ENCODE assay signal across 3 cellular contexts in the genomic region with DNA sequence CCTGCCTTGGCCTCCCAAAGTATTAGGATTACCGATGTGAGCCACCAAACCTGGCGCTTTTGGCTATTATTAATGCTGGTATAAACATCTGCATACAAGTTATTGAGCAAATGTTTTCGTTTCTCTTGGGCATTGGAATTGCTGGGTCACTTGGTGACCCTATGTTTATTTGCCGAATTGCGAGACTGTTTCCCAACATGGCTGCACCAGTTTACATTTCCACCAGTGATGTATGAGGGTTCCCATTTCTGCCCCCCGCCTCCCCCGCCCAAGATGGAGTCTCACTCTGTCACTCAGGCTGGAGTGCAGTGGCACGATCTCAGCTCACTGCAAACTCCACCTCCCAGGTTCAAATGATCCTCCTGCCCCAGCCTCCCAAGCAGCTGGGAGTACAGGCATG.
TF ChIP-seq lines count a peak whose summit lies in the region.

No MANE protein-coding gene starts in this region.

TF ChIP-seq in SK-N-SH treated with all-trans-retinoic acid at 6 μM for 48 hours, 23 proteins besides CTCF, POLR2A, EP300 and RAD21:
- TF ChIP-seq ESRRG (CRISPR knock-in tag; IDR thresholded peaks at IDR 0.05): no peak

TF ChIP-seq in SK-N-SH, 30 proteins besides CTCF, POLR2A, EP300 and RAD21:
- no peak for TF ChIP-seq GABPA (IDR thresholded peaks at IDR 0.05; ENCODE audit: low read depth)
- TF ChIP-seq, protein P1, sequence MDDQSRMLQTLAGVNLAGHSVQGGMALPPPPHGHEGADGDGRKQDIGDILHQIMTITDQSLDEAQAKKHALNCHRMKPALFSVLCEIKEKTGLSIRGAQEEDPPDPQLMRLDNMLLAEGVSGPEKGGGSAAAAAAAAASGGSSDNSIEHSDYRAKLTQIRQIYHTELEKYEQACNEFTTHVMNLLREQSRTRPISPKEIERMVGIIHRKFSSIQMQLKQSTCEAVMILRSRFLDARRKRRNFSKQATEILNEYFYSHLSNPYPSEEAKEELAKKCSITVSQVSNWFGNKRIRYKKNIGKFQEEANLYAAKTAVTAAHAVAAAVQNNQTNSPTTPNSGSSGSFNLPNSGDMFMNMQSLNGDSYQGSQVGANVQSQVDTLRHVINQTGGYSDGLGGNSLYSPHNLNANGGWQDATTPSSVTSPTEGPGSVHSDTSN (IDR thresholded peaks at IDR 0.05): no peak
- TF ChIP-seq FOSL2 (IDR thresholded peaks at IDR 0.05; ENCODE audit: borderline replicate concordance, low read depth): no peak
- no peak for TF ChIP-seq FOXJ3 (CRISPR knock-in tag; IDR thresholded peaks at IDR 0.05)
- no peak for TF ChIP-seq YY1 (IDR thresholded peaks at IDR 0.05; ENCODE audit: low read depth)
- TF ChIP-seq FOXM1 (IDR thresholded peaks at IDR 0.05; ENCODE audit: low read depth): no peak
- TF ChIP-seq TAF1 (IDR thresholded peaks at IDR 0.05; ENCODE audit: borderline replicate concordance, low read depth, low read length): no peak
- no peak for TF ChIP-seq JUND (IDR thresholded peaks at IDR 0.05)
- no peak for TF ChIP-seq NFIC (IDR thresholded peaks at IDR 0.05; ENCODE audit: borderline replicate concordance)

TF ChIP-seq in HepG2, 621 proteins besides CTCF, POLR2A, EP300 and RAD21:
- TF ChIP-seq ZNF629 (CRISPR knock-in tag; conservative IDR thresholded peaks at IDR 0.05): no peak
- TF ChIP-seq ZNF460 (CRISPR knock-in tag; IDR thresholded peaks at IDR 0.05; ENCODE audit: borderline replicate concordance): peak; percentile 52; the same call in 1 of the 2 replicates
- no peak for TF ChIP-seq ZNF652 (CRISPR knock-in tag; IDR thresholded peaks at IDR 0.05; ENCODE audit: borderline replicate concordance, low read depth)
- no peak for TF ChIP-seq ZNF343 (CRISPR knock-in tag; IDR thresholded peaks at IDR 0.05)
- TF ChIP-seq ZNF775 (CRISPR knock-in tag; IDR thresholded peaks at IDR 0.05; ENCODE audit: borderline replicate concordance): no peak
- TF ChIP-seq, protein P2, sequence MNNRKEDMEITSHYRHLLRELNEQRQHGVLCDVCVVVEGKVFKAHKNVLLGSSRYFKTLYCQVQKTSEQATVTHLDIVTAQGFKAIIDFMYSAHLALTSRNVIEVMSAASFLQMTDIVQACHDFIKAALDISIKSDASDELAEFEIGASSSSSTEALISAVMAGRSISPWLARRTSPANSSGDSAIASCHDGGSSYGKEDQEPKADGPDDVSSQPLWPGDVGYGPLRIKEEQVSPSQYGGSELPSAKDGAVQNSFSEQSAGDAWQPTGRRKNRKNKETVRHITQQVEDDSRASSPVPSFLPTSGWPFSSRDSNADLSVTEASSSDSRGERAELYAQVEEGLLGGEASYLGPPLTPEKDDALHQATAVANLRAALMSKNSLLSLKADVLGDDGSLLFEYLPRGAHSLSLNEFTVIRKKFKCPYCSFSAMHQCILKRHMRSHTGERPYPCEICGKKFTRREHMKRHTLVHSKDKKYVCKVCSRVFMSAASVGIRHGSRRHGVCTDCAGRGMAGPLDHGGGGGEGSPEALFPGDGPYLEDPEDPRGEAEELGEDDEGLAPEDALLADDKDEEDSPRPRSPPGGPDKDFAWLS (CRISPR knock-in tag; IDR thresholded peaks at IDR 0.05; ENCODE audit: borderline replicate concordance): no peak
- TF ChIP-seq RCOR2 (CRISPR knock-in tag; IDR thresholded peaks at IDR 0.05): no peak
- no peak for TF ChIP-seq ZNF512 (CRISPR knock-in tag; IDR thresholded peaks at IDR 0.05)
- no peak for TF ChIP-seq ZNF768 (CRISPR knock-in tag; IDR thresholded peaks at IDR 0.05)
- no peak for TF ChIP-seq NFIB (CRISPR knock-in tag; IDR thresholded peaks at IDR 0.05; ENCODE audit: borderline replicate concordance)
- no peak for TF ChIP-seq SIN3B (IDR thresholded peaks at IDR 0.05; ENCODE audit: low read length)
- TF ChIP-seq ZNF713 (CRISPR knock-in tag; IDR thresholded peaks at IDR 0.05): no peak
- TF ChIP-seq ZNF770 (CRISPR knock-in tag; IDR thresholded peaks at IDR 0.05): peak; percentile 42; the same call in 1 of the 2 replicates
- TF ChIP-seq ZMYM3 (CRISPR knock-in tag; IDR thresholded peaks at IDR 0.05): 0 out of 2 replicates have a peak, but pooled peaks have one; percentile 28
- peak; percentile 28; the same call in 1 of the 2 replicates for TF ChIP-seq CEBPB (IDR thresholded peaks at IDR 0.05; ENCODE audit: borderline replicate concordance, low read depth, low read length)
- TF ChIP-seq, protein P3, sequence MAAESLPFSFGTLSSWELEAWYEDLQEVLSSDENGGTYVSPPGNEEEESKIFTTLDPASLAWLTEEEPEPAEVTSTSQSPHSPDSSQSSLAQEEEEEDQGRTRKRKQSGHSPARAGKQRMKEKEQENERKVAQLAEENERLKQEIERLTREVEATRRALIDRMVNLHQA (CRISPR knock-in tag; IDR thresholded peaks at IDR 0.05): no peak
- TF ChIP-seq, protein P4, sequence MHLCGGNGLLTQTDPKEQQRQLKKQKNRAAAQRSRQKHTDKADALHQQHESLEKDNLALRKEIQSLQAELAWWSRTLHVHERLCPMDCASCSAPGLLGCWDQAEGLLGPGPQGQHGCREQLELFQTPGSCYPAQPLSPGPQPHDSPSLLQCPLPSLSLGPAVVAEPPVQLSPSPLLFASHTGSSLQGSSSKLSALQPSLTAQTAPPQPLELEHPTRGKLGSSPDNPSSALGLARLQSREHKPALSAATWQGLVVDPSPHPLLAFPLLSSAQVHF (CRISPR knock-in tag; IDR thresholded peaks at IDR 0.05): no peak
- TF ChIP-seq ZBTB43 (CRISPR knock-in tag; conservative IDR thresholded peaks at IDR 0.05): no peak
- TF ChIP-seq HOXA5 (CRISPR knock-in tag; IDR thresholded peaks at IDR 0.05): no peak
- TF ChIP-seq HHEX (CRISPR knock-in tag; IDR thresholded peaks at IDR 0.05): no peak
